ENCODE assay signal across 9 cellular contexts in the genomic region with DNA sequence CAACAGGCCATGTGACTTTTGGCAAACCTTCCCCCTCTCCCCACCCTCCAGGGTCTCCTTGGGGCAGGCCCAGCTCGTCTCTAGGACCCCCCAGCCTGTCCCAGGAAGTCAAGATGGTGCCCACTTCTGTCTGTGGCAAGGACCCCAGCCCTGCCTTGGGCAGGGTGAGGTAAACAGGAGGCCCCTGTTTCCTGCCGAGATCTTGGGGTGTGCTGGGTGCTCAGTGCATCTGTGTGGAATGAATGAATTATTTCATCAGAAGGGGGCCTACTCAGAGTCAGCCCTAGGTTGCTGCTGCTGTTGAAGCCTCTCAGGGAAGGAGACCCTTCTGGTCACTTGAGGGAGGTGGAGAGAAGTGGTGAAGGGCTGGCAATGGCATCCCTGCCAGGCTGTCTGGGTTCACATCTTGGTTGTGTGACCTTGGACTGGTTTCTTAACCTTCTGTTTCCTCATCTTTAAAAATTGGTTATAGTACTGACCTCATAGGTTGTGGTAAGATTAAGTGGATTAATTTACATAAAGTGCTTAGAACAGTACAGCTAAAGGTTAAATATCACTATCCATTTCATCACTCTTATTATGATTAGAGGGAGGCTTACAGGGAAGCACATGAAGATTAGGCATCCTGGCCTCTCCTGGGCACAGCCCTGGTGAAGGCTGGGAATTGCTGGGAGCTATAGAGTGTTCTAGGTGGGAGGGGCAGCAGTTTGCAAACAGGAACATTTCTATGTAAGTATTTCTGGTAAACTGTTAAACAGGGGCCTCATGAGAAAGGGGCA.
DNase-seq lines count a peak whose midpoint lies in the region; ATAC-seq and TF ChIP-seq lines count a peak whose summit lies in the region.
"Had no signal": no experiment of that assay in that cellular context is flagged by ENCODE, and none has a peak within 500 bp of the region (broad histone marks: within the 10 kb centered on the region; RNA-seq: fewer than 3 reads in every experiment).

No MANE protein-coding gene starts in this region.

- DNase-seq in CD4-positive, CD25-positive, alpha-beta regulatory T cell = peak in 1 of 3 donors; percentile 64
- no peak for DNase-seq in nephron progenitor cell
- DNase-seq in NCI-H345 treated with DMSO at 0.1 percent for 48 hours (lab: John Stamatoyannopoulos, UW; ENCODE audit: unreplicated experiment) = no peak
- DNase-seq in T-helper 9 cell = no peak
- no peak for DNase-seq in iPS-NIHi11 (ENCODE audit: low spot score)
- no peak for DNase-seq in iPS-NIHi7 (ENCODE audit: extremely low spot score)
- DNase-seq: NCI-H446 treated with DMSO at 0.1 percent for 48 hours had no signal

- peaks cover 95% of the 10 kb centered on the region for H3K79me2 ChIP-seq in Loucy (ENCODE audit: insufficient read depth, low read length)

- ATAC-seq in CD4-positive, CD25-positive, alpha-beta regulatory T cell (ENCODE audit: low read depth in 2 of 2) = peak; percentile 45

- peaks cover 6% of the 10 kb centered on the region; the same call in 1 of the 2 replicates for H3F3A ChIP-seq in Loucy (ENCODE audit: low read depth)

- TF ChIP-seq CTCF in Loucy (conservative IDR thresholded peaks at IDR 0.05; ENCODE audit: low read length) = no peak
- no peak for TF ChIP-seq CTCF in brain (conservative IDR thresholded peaks at IDR 0.05)
- no peak for TF ChIP-seq CTCF in nephron progenitor cell (IDR thresholded peaks at IDR 0.05)

- H3K4me1 Mint-ChIP-seq in CD4-positive, CD25-positive, alpha-beta regulatory T cell = peaks cover 10 to 65% (median 38%) of the 10 kb centered on the region in 4 donors
- H3K4me1 Mint-ChIP-seq in brain (peaks cover 98% of the 10 kb centered on the region), nephron progenitor cell (peaks cover 99% of the 10 kb centered on the region)

- H3K27me3 Mint-ChIP-seq in CD4-positive, CD25-positive, alpha-beta regulatory T cell = peaks cover 5% of the 10 kb centered on the region
- H3K27me3 Mint-ChIP-seq in brain (no peaks in the 10 kb centered on the region), nephron progenitor cell (ENCODE audit: low read depth, poor library complexity) (no peaks in the 10 kb centered on the region)

- H3K4me2 ChIP-seq in Loucy (ENCODE audit: low read depth, low read length, poor library complexity, severe bottlenecking) = peak overlapping the region; percentile 97

- H3K27me3 ChIP-seq in CD4-positive, CD25-positive, alpha-beta regulatory T cell (ENCODE audit: control insufficient read depth, insufficient read depth, low read length) = no peaks in the 10 kb centered on the region
- H3K27me3 ChIP-seq in Loucy (ENCODE audit: insufficient read depth, low read length, poor library complexity, severe bottlenecking) = no peaks in the 10 kb centered on the region

- peaks cover 6% of the 10 kb centered on the region for H3K36me3 ChIP-seq in CD4-positive, CD25-positive, alpha-beta regulatory T cell (ENCODE audit: control insufficient read depth, insufficient read depth, low read length)
- H3K36me3 ChIP-seq in Loucy (ENCODE audit: insufficient read depth, low read length) = peaks cover 29% of the 10 kb centered on the region; the same call in 1 of the 2 replicates

- peaks cover 24% of the 10 kb centered on the region for H3K36me3 Mint-ChIP-seq in CD4-positive, CD25-positive, alpha-beta regulatory T cell
- peaks cover 25% of the 10 kb centered on the region for H3K36me3 Mint-ChIP-seq in brain
- H3K36me3 Mint-ChIP-seq in nephron progenitor cell (ENCODE audit: low read depth) = peaks cover 10% of the 10 kb centered on the region

- peak overlapping the region; percentile 99 for H3K9ac ChIP-seq in Loucy (ENCODE audit: low read depth, low read length, poor library complexity, severe bottlenecking)

- H3K27ac ChIP-seq in CD4-positive, CD25-positive, alpha-beta regulatory T cell (ENCODE audit: insufficient read depth, low read length, poor library complexity, severe bottlenecking) = peak overlapping the region; percentile 61

- H3K9me2 ChIP-seq in Loucy (replicated peaks; ENCODE audit: low read depth, low read length) = no peaks in the 10 kb centered on the region

- H3K9me3 Mint-ChIP-seq in CD4-positive, CD25-positive, alpha-beta regulatory T cell = no peaks in the 10 kb centered on the region
- H3K9me3 Mint-ChIP-seq in brain (no peaks in the 10 kb centered on the region), nephron progenitor cell (no peaks in the 10 kb centered on the region)

- H3K4me1 ChIP-seq in CD4-positive, CD25-positive, alpha-beta regulatory T cell (ENCODE audit: control insufficient read depth, insufficient read depth, low read length, poor library complexity, severe bottlenecking) = peaks cover 34% of the 10 kb centered on the region
- peaks cover 95% of the 10 kb centered on the region for H3K4me1 ChIP-seq in Loucy (ENCODE audit: insufficient read depth, low read length, poor library complexity, severe bottlenecking)

- H3K4me3 Mint-ChIP-seq in CD4-positive, CD25-positive, alpha-beta regulatory T cell = peak overlapping the region; percentile 36 to 85 (median 76)
- H3K4me3 Mint-ChIP-seq in brain (peak overlapping the region in 1 of 5 experiments; percentile 45), nephron progenitor cell (peak overlapping the region; percentile 54)

- peak overlapping the region; percentile 87 to 96 (median 92) for H3K27ac Mint-ChIP-seq in CD4-positive, CD25-positive, alpha-beta regulatory T cell
- H3K27ac Mint-ChIP-seq in brain (peak overlapping the region; percentile 64 to 96 (median 80)), nephron progenitor cell (peak overlapping the region; percentile 93)

- H4K20me1 ChIP-seq in Loucy (ENCODE audit: insufficient read depth, low read length, poor library complexity, severe bottlenecking) = no peaks in the 10 kb centered on the region

- no peaks in the 10 kb centered on the region for H3K9me3 ChIP-seq in CD4-positive, CD25-positive, alpha-beta regulatory T cell (ENCODE audit: control insufficient read depth in 2 of 2, low read length in 2 of 2)
- no peaks in the 10 kb centered on the region for H3K9me3 ChIP-seq in Loucy (ENCODE audit: insufficient read depth, low read depth, low read length)

- H3K4me3 ChIP-seq in CD4-positive, CD25-positive, alpha-beta regulatory T cell (ENCODE audit: low read depth, low read length) = no peak overlapping the region
- H3K4me3 ChIP-seq in Loucy (ENCODE audit: low read length, poor library complexity, severe bottlenecking) = peak overlapping the region; percentile 80

- H2AFZ ChIP-seq in Loucy (ENCODE audit: low read length) = no peak overlapping the region
